In the genomic region with DNA sequence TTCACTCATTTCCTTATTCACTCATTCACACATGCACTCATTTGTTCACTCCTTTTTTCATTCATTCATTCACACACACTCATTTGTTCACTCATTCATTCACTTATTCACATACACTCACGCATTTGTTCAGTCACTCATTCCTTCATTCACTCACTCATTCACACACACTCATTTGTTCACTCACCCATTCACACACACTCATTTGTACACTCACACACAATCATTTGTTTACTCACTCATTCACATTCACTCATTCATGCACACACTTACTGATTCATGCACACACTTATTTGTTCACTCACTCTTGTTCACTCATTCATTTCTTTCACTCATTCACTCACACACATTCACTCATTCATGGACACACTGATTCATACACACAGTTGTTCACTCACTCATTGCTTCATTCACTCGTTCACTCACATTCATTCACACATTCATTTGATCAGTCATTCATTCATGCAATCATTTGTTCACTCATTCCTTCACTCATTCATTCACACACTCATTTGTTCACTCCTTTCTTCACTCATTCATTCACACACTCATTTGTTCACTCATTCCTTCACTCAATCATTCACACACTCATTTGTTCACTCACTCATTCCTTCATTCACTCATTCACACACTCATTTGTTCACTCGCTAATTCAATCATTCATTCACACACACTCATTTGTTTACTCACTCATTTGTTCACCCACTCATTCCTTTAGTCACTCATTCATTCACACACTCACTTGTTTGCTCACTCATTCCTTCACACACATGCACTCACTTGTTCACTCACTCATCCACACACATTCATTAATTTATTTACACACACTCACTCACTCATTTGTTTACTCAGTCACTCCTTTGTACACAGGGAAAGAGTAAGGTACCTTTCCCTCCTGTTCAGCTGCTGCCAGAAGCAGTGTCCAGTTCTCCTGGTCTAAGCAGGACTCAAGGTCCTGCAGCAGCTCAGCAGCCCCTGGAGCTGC, we compare ENCODE assay signal across 1 cellular context.
TF ChIP-seq lines count a peak whose summit lies in the region.

No MANE protein-coding gene starts in this region.

TF ChIP-seq in HepG2, 621 proteins besides CTCF, POLR2A, EP300 and RAD21 (continued from another document and continues in another):
- TF ChIP-seq, protein P1, sequence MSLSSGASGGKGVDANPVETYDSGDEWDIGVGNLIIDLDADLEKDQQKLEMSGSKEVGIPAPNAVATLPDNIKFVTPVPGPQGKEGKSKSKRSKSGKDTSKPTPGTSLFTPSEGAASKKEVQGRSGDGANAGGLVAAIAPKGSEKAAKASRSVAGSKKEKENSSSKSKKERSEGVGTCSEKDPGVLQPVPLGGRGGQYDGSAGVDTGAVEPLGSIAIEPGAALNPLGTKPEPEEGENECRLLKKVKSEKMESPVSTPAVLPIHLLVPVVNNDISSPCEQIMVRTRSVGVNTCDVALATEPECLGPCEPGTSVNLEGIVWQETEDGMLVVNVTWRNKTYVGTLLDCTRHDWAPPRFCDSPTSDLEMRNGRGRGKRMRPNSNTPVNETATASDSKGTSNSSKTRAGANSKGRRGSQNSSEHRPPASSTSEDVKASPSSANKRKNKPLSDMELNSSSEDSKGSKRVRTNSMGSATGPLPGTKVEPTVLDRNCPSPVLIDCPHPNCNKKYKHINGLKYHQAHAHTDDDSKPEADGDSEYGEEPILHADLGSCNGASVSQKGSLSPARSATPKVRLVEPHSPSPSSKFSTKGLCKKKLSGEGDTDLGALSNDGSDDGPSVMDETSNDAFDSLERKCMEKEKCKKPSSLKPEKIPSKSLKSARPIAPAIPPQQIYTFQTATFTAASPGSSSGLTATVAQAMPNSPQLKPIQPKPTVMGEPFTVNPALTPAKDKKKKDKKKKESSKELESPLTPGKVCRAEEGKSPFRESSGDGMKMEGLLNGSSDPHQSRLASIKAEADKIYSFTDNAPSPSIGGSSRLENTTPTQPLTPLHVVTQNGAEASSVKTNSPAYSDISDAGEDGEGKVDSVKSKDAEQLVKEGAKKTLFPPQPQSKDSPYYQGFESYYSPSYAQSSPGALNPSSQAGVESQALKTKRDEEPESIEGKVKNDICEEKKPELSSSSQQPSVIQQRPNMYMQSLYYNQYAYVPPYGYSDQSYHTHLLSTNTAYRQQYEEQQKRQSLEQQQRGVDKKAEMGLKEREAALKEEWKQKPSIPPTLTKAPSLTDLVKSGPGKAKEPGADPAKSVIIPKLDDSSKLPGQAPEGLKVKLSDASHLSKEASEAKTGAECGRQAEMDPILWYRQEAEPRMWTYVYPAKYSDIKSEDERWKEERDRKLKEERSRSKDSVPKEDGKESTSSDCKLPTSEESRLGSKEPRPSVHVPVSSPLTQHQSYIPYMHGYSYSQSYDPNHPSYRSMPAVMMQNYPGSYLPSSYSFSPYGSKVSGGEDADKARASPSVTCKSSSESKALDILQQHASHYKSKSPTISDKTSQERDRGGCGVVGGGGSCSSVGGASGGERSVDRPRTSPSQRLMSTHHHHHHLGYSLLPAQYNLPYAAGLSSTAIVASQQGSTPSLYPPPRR (CRISPR knock-in tag; IDR thresholded peaks at IDR 0.05; ENCODE audit: borderline replicate concordance) = no peak
- no peak for TF ChIP-seq PHF20 (CRISPR knock-in tag; IDR thresholded peaks at IDR 0.05)
- TF ChIP-seq, protein P2, sequence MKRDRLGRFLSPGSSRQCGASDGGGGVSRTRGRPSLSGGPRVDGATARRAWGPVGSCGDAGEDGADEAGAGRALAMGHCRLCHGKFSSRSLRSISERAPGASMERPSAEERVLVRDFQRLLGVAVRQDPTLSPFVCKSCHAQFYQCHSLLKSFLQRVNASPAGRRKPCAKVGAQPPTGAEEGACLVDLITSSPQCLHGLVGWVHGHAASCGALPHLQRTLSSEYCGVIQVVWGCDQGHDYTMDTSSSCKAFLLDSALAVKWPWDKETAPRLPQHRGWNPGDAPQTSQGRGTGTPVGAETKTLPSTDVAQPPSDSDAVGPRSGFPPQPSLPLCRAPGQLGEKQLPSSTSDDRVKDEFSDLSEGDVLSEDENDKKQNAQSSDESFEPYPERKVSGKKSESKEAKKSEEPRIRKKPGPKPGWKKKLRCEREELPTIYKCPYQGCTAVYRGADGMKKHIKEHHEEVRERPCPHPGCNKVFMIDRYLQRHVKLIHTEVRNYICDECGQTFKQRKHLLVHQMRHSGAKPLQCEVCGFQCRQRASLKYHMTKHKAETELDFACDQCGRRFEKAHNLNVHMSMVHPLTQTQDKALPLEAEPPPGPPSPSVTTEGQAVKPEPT (CRISPR knock-in tag; IDR thresholded peaks at IDR 0.05; ENCODE audit: low read depth) = no peak
- TF ChIP-seq, protein P3, sequence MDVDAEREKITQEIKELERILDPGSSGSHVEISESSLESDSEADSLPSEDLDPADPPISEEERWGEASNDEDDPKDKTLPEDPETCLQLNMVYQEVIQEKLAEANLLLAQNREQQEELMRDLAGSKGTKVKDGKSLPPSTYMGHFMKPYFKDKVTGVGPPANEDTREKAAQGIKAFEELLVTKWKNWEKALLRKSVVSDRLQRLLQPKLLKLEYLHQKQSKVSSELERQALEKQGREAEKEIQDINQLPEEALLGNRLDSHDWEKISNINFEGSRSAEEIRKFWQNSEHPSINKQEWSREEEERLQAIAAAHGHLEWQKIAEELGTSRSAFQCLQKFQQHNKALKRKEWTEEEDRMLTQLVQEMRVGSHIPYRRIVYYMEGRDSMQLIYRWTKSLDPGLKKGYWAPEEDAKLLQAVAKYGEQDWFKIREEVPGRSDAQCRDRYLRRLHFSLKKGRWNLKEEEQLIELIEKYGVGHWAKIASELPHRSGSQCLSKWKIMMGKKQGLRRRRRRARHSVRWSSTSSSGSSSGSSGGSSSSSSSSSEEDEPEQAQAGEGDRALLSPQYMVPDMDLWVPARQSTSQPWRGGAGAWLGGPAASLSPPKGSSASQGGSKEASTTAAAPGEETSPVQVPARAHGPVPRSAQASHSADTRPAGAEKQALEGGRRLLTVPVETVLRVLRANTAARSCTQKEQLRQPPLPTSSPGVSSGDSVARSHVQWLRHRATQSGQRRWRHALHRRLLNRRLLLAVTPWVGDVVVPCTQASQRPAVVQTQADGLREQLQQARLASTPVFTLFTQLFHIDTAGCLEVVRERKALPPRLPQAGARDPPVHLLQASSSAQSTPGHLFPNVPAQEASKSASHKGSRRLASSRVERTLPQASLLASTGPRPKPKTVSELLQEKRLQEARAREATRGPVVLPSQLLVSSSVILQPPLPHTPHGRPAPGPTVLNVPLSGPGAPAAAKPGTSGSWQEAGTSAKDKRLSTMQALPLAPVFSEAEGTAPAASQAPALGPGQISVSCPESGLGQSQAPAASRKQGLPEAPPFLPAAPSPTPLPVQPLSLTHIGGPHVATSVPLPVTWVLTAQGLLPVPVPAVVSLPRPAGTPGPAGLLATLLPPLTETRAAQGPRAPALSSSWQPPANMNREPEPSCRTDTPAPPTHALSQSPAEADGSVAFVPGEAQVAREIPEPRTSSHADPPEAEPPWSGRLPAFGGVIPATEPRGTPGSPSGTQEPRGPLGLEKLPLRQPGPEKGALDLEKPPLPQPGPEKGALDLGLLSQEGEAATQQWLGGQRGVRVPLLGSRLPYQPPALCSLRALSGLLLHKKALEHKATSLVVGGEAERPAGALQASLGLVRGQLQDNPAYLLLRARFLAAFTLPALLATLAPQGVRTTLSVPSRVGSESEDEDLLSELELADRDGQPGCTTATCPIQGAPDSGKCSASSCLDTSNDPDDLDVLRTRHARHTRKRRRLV (CRISPR knock-in tag; IDR thresholded peaks at IDR 0.05) = no peak
- TF ChIP-seq TAF1 (CRISPR knock-in tag; IDR thresholded peaks at IDR 0.05) = no peak
- TF ChIP-seq, protein P4, sequence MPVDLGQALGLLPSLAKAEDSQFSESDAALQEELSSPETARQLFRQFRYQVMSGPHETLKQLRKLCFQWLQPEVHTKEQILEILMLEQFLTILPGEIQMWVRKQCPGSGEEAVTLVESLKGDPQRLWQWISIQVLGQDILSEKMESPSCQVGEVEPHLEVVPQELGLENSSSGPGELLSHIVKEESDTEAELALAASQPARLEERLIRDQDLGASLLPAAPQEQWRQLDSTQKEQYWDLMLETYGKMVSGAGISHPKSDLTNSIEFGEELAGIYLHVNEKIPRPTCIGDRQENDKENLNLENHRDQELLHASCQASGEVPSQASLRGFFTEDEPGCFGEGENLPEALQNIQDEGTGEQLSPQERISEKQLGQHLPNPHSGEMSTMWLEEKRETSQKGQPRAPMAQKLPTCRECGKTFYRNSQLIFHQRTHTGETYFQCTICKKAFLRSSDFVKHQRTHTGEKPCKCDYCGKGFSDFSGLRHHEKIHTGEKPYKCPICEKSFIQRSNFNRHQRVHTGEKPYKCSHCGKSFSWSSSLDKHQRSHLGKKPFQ (CRISPR knock-in tag; IDR thresholded peaks at IDR 0.05; ENCODE audit: insufficient replicate concordance) = no peak
- TF ChIP-seq ZNF501 (CRISPR knock-in tag; IDR thresholded peaks at IDR 0.05) = no peak
- TF ChIP-seq ZNF781 (CRISPR knock-in tag; IDR thresholded peaks at IDR 0.05; ENCODE audit: borderline replicate concordance, not compliant biosample characterization) = no peak
- TF ChIP-seq, protein P5, sequence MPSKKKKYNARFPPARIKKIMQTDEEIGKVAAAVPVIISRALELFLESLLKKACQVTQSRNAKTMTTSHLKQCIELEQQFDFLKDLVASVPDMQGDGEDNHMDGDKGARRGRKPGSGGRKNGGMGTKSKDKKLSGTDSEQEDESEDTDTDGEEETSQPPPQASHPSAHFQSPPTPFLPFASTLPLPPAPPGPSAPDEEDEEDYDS (CRISPR knock-in tag; IDR thresholded peaks at IDR 0.05) = no peak
- TF ChIP-seq, protein P6, sequence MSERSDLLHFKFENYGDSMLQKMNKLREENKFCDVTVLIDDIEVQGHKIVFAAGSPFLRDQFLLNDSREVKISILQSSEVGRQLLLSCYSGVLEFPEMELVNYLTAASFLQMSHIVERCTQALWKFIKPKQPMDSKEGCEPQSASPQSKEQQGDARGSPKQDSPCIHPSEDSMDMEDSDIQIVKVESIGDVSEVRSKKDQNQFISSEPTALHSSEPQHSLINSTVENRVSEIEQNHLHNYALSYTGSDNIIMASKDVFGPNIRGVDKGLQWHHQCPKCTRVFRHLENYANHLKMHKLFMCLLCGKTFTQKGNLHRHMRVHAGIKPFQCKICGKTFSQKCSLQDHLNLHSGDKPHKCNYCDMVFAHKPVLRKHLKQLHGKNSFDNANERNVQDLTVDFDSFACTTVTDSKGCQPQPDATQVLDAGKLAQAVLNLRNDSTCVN (CRISPR knock-in tag; IDR thresholded peaks at IDR 0.05; ENCODE audit: borderline replicate concordance) = no peak
- TF ChIP-seq ZNF615 (CRISPR knock-in tag; IDR thresholded peaks at IDR 0.05; ENCODE audit: borderline replicate concordance) = no peak
- TF ChIP-seq, protein P7, sequence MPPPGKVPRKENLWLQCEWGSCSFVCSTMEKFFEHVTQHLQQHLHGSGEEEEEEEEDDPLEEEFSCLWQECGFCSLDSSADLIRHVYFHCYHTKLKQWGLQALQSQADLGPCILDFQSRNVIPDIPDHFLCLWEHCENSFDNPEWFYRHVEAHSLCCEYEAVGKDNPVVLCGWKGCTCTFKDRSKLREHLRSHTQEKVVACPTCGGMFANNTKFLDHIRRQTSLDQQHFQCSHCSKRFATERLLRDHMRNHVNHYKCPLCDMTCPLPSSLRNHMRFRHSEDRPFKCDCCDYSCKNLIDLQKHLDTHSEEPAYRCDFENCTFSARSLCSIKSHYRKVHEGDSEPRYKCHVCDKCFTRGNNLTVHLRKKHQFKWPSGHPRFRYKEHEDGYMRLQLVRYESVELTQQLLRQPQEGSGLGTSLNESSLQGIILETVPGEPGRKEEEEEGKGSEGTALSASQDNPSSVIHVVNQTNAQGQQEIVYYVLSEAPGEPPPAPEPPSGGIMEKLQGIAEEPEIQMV (CRISPR knock-in tag; IDR thresholded peaks at IDR 0.05; ENCODE audit: low read depth) = no peak
- TF ChIP-seq NFATC3 (CRISPR knock-in tag; IDR thresholded peaks at IDR 0.05) = no peak
- no peak for TF ChIP-seq POLR2AphosphoS5 (IDR thresholded peaks at IDR 0.05; ENCODE audit: low read depth, low read length)
- TF ChIP-seq TEAD2 (CRISPR knock-in tag; IDR thresholded peaks at IDR 0.05) = no peak
- TF ChIP-seq SP2 (CRISPR knock-in tag; IDR thresholded peaks at IDR 0.05) = no peak
- TF ChIP-seq, protein P8, sequence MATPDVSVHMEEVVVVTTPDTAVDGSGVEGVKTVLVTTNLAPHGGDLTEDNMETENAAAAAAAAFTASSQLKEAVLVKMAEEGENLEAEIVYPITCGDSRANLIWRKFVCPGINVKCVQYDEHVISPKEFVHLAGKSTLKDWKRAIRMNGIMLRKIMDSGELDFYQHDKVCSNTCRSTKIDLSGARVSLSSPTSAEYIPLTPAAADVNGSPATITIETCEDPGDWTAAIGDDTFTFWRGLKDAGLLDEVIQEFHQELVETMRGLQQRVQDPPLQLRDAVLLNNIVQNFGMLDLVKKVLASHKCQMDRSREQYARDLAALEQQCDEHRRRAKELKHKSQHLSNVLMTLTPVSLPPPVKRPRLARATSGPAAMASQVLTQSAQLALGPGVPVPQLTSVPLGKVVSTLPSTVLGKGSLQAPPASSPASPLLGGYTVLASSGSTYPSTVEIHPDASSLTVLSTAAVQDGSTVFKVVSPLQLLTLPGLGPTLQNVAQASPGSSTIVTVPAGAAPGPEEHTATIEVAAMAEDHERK (CRISPR knock-in tag; IDR thresholded peaks at IDR 0.05; ENCODE audit: low read depth) = no peak
- no peak for TF ChIP-seq TBX2 (CRISPR knock-in tag; IDR thresholded peaks at IDR 0.05; ENCODE audit: borderline replicate concordance)
